Comparison of ENCODE assay signal across 22 cellular contexts in genomic region chr6:125773387-125774341, GRCh38. TPM values are rescaled to one million over a fixed set of nuclear protein-coding genes. Genes with fewer than 3 reads are reported as not detected.
DNase-seq lines count a peak whose midpoint lies in the region; ATAC-seq and TF ChIP-seq lines count a peak whose summit lies in the region.
"Had no signal": no experiment of that assay in that cellular context is flagged by ENCODE, and none has a peak within 500 bp of the region (broad histone marks: within the 10 kb centered on the region; RNA-seq: fewer than 3 reads in every experiment).

No MANE protein-coding gene starts in this region.

- H3K27ac ChIP-seq in foreskin keratinocyte (no peak overlapping the region), GM23338 (ENCODE audit: low read depth) (no peak overlapping the region)

- H3K36me3 ChIP-seq in GM23338 (ENCODE audit: insufficient read depth) = no peaks in the 10 kb centered on the region
- H3K36me3 ChIP-seq: tibial nerve had no signal

- H3K79me2 ChIP-seq in GM23338 (replicated peaks; ENCODE audit: insufficient read depth) = no peaks in the 10 kb centered on the region

- TF ChIP-seq CTCF in foreskin keratinocyte (conservative IDR thresholded peaks at IDR 0.05) = no peak
- TF ChIP-seq CTCF in GM13977 (IDR thresholded peaks at IDR 0.05; ENCODE audit: extremely low read depth, insufficient read depth, missing control alignments) = no peak
- TF ChIP-seq CTCF in GM23338 (conservative IDR thresholded peaks at IDR 0.05; ENCODE audit: low read depth in 2 of 2) = no peak

- no peak overlapping the region for H3K4me3 ChIP-seq in GM23338
- H3K4me3 ChIP-seq: K562, tibial nerve had no signal

- H3K4me1 Mint-ChIP-seq in effector memory CD8-positive, alpha-beta T cell (ENCODE audit: low read depth in 2 of 2) = peaks cover 4 to 5% of the 10 kb centered on the region in 2 donors
- peaks cover 16% of the 10 kb centered on the region for H3K4me1 Mint-ChIP-seq in GM23338

- no peak overlapping the region for H2AFZ ChIP-seq in GM23338

- H3K4me1 ChIP-seq in foreskin keratinocyte (no peaks in the 10 kb centered on the region), GM23338 (ENCODE audit: insufficient read depth) (peaks cover 13% of the 10 kb centered on the region)

- H3K9me3 Mint-ChIP-seq in effector memory CD8-positive, alpha-beta T cell = no peaks in the 10 kb centered on the region
- H3K9me3 Mint-ChIP-seq in GM23338 = peaks cover 8% of the 10 kb centered on the region
- H3K9me3 Mint-ChIP-seq: activated naive CD4-positive, alpha-beta T cell treated with anti-CD3 and anti-CD28 coated beads for 36 hours; CD8-positive, alpha-beta memory T cell had no signal

- no peak overlapping the region for H3K4me2 ChIP-seq in GM23338

- DNase-seq in Daoy (ENCODE audit: low read depth) = peak; percentile 26
- DNase-seq in SK-MEL-5 (ENCODE audit: low read depth, low spot score) = peak; percentile 93
- no peak for DNase-seq in foreskin keratinocyte
- DNase-seq in GM13977 (ENCODE audit: low spot score) = no peak
- DNase-seq in effector memory CD8-positive, alpha-beta T cell = no peak
- DNase-seq in GM23338 (ENCODE audit: low spot score) = no peak
- DNase-seq: activated CD4-positive, alpha-beta T cell treated with anti-CD3 and anti-CD28 coated beads, Interleukin-2, amount 50 U/mL, for 1 hour; activated naive CD4-positive, alpha-beta T cell treated with anti-CD3 and anti-CD28 coated beads for 36 hours; activated T-cell treated with anti-CD3 and anti-CD28 coated beads for 4 hours; AML-193; aorta; CD8-positive, alpha-beta memory T cell; erythroblast; left cardiac atrium; NCI-H187 treated with DMSO at 0.1 percent for 48 hours; NCI-H748 treated with DMSO at 0.1 percent for 48 hours; stimulated activated CD4-positive, alpha-beta T cell treated with anti-CD3 and anti-CD28 coated beads, Interleukin-1b, Interleukin-23, amount 100 ng/mL, for 48 hours; stimulated activated naive CD4-positive, alpha-beta T cell had no signal

- no peak overlapping the region for H3K27ac Mint-ChIP-seq in effector memory CD8-positive, alpha-beta T cell
- no peak overlapping the region for H3K27ac Mint-ChIP-seq in GM23338
- H3K27ac Mint-ChIP-seq: activated naive CD4-positive, alpha-beta T cell treated with anti-CD3 and anti-CD28 coated beads for 36 hours; CD8-positive, alpha-beta memory T cell had no signal

- peaks cover 0 to 3% of the 10 kb centered on the region in 2 donors for H3K27me3 Mint-ChIP-seq in effector memory CD8-positive, alpha-beta T cell
- peaks cover 2% of the 10 kb centered on the region for H3K27me3 Mint-ChIP-seq in GM23338 (ENCODE audit: insufficient read depth, low read depth, poor library complexity)

- H3K27me3 ChIP-seq in foreskin keratinocyte (peaks cover 18% of the 10 kb centered on the region), GM23338 (ENCODE audit: insufficient read depth) (no peaks in the 10 kb centered on the region)
- H3K27me3 ChIP-seq: tibial nerve had no signal

- H3K4me3 Mint-ChIP-seq in effector memory CD8-positive, alpha-beta T cell = no peak overlapping the region
- H3K4me3 Mint-ChIP-seq in GM23338 = no peak overlapping the region
- H3K4me3 Mint-ChIP-seq: activated naive CD4-positive, alpha-beta T cell treated with anti-CD3 and anti-CD28 coated beads for 36 hours; CD8-positive, alpha-beta memory T cell had no signal

- in situ Hi-C loops in SK-MEL-5 (cut with HindIII; ENCODE audit: low pct_unique_long_range_greater_than_20kb, low sequenced_read_pairs) = no loop called here
- in situ Hi-C loops in GM13977 (cut with MboI; ENCODE audit: low pct_unique_long_range_greater_than_20kb, low sequenced_read_pairs, unreplicated experiment) = no loop called here

- no peaks in the 10 kb centered on the region for H4K20me1 ChIP-seq in GM23338 (replicated peaks; ENCODE audit: insufficient read depth)

- no peaks in the 10 kb centered on the region for H3K9me2 ChIP-seq in GM23338 (ENCODE audit: insufficient read depth)

- ATAC-seq in GM18858 (IDR thresholded peaks at IDR 0.05; ENCODE audit: unreplicated experiment) = peak; percentile 48
- peak; percentile 91 for ATAC-seq in foreskin keratinocyte
- ATAC-seq in effector memory CD8-positive, alpha-beta T cell (replicated peaks) = no peak
- ATAC-seq in GM23338 = no peak
- ATAC-seq: K562, Right ventricle myocardium inferior had no signal

- H3K36me3 Mint-ChIP-seq in effector memory CD8-positive, alpha-beta T cell (ENCODE audit: insufficient read depth) = peaks cover under 1% of the 10 kb centered on the region
- H3K36me3 Mint-ChIP-seq in GM23338 (ENCODE audit: low read depth) = peaks cover 5% of the 10 kb centered on the region
- H3K36me3 Mint-ChIP-seq: CD8-positive, alpha-beta memory T cell had no signal

- H3F3A ChIP-seq in GM23338 (replicated peaks; ENCODE audit: low read depth) = no peaks in the 10 kb centered on the region

TF ChIP-seq in GM23338, 12 proteins besides CTCF, POLR2A, EP300 and RAD21 (continues in another document):
- no peak for TF ChIP-seq REST (IDR thresholded peaks at IDR 0.05; ENCODE audit: unreplicated experiment)

RNA-seq across cellular contexts. Expression of gene NCOA7, which starts 17.1 kb away (rescaled TPM):
- 32.7 and 40.2 TPM in 2 replicates for total RNA-seq in Daoy (2014; rRNA removed; shearing (Covaris generic))
- total RNA-seq in SK-MEL-5 (2014; rRNA removed; shearing (Covaris generic)) = 22.5 and 23.7 TPM in 2 replicates
- polyA plus RNA-seq in SK-MEL-5 (2015; cell fraction: cytosol; rRNA removed) = 23.8 and 33.2 TPM in 2 replicates
- 28.3 and 31.7 TPM in 2 replicates for polyA plus RNA-seq in SK-MEL-5 (2015; cell fraction: nucleus; rRNA removed)
- total RNA-seq in foreskin keratinocyte = 13.0 and 14.7 TPM in 2 replicates
- polyA plus RNA-seq in foreskin keratinocyte = 3.6 and 4.9 TPM in 2 replicates
- total RNA-seq in GM23338 (2014; rRNA removed; shearing (Covaris generic)) = 9.3 and 14.8 TPM in 2 replicates
- polyA plus RNA-seq in GM23338 (2016; fragmentation: Nextera tagmentation; extraction: Ambion mirVana) = 15.7 and 17.1 TPM in 2 replicates

RNA-seq across cellular contexts. Expression of gene HEY2, which starts 24.2 kb away (rescaled TPM):
- total RNA-seq in Daoy (2014; rRNA removed; shearing (Covaris generic)) = 0.77 and 1.2 TPM in 2 replicates
- total RNA-seq in SK-MEL-5 (2014; rRNA removed; shearing (Covaris generic)) = 8.5 and 9.9 TPM in 2 replicates
- 20.4 and 23.1 TPM in 2 replicates for polyA plus RNA-seq in SK-MEL-5 (2015; cell fraction: cytosol; rRNA removed)
- 19.3 and 24.6 TPM in 2 replicates for polyA plus RNA-seq in SK-MEL-5 (2015; cell fraction: nucleus; rRNA removed)
- total RNA-seq in foreskin keratinocyte = not detected in 2 replicates
- polyA plus RNA-seq in foreskin keratinocyte (not detected in 2 replicates), GM23338 (2016; fragmentation: Nextera tagmentation; extraction: Ambion mirVana) (7.7 and 8.5 TPM in 2 replicates)
- total RNA-seq in GM23338 (2014; rRNA removed; shearing (Covaris generic)) = 3.7 and 4.3 TPM in 2 replicates
- total RNA-seq: activated naive CD4-positive, alpha-beta T cell treated with anti-CD3 and anti-CD28 coated beads for 36 hours had no signal

Comparison
In these comparisons a context has a peak if more than half of its experiments do, and no peak if none do; other contexts are left out.
1. DNase-seq: peak in Daoy (single experiment) and SK-MEL-5 (single experiment); none in foreskin keratinocyte (0 of 2), GM13977 (single experiment), effector memory CD8-positive, alpha-beta T cell (0 of 3) and GM23338 (single experiment).
2. ATAC-seq: peak in GM18858 (single experiment) and foreskin keratinocyte (single experiment); none in effector memory CD8-positive, alpha-beta T cell (single experiment) and GM23338 (single experiment).